ENCODE assay signal across 19 cellular contexts in genomic region chr15:59339252-59339672, GRCh38. TPM values are rescaled to one million over a fixed set of nuclear protein-coding genes. Genes with fewer than 3 reads are reported as not detected.
DNase-seq lines count a peak whose midpoint lies in the region; ATAC-seq and TF ChIP-seq lines count a peak whose summit lies in the region.
"Had no signal": no experiment of that assay in that cellular context is flagged by ENCODE, and none has a peak within 500 bp of the region (broad histone marks: within the 10 kb centered on the region; RNA-seq: fewer than 3 reads in every experiment).

No MANE protein-coding gene starts in this region.

- H3K4me3 Mint-ChIP-seq in chondrocyte (ENCODE audit: unreplicated experiment) (no peak overlapping the region), natural killer cell (no peak overlapping the region)
- H3K4me3 Mint-ChIP-seq: activated T-helper 17 cell treated with anti-CD3 and anti-CD28 coated beads, Interleukin-2, amount 50 U/mL, for 72 hours; CD4-positive, alpha-beta T cell; dendritic cell treated with granulocyte-macrophage colony-stimulating factor and Interleukin-4, amounts not matched to agents 40 ng/mL and 50 ng/mL, for 4 days; stimulated activated naive B cell treated with anti-CD40 and anti-IgM and Interleukin-4, amounts not matched to agents 10 μg/mL and 1 μg/mL and 100 μg/mL, for 72 hours had no signal

- H3K27me3 Mint-ChIP-seq in chondrocyte (ENCODE audit: low read depth) (no peaks in the 10 kb centered on the region), natural killer cell (ENCODE audit: low read depth in 2 of 2) (peaks cover 0 to 6% of the 10 kb centered on the region in 2 donors)
- H3K27me3 Mint-ChIP-seq: dendritic cell treated with granulocyte-macrophage colony-stimulating factor and Interleukin-4, amounts not matched to agents 40 ng/mL and 50 ng/mL, for 4 days; stimulated activated naive B cell treated with anti-CD40 and anti-IgM and Interleukin-4, amounts not matched to agents 10 μg/mL and 1 μg/mL and 100 μg/mL, for 72 hours had no signal

- H3K36me3 Mint-ChIP-seq in chondrocyte (ENCODE audit: low read depth) (peaks cover 6% of the 10 kb centered on the region), natural killer cell (peaks cover 8% of the 10 kb centered on the region)

- H3K9me3 Mint-ChIP-seq in chondrocyte (ENCODE audit: low read depth) = peaks cover 19% of the 10 kb centered on the region
- peaks cover 0 to 3% of the 10 kb centered on the region in 2 donors for H3K9me3 Mint-ChIP-seq in natural killer cell
- H3K9me3 Mint-ChIP-seq: activated T-helper 17 cell treated with anti-CD3 and anti-CD28 coated beads, Interleukin-2, amount 50 U/mL, for 72 hours; CD4-positive, alpha-beta T cell; dendritic cell treated with granulocyte-macrophage colony-stimulating factor and Interleukin-4, amounts not matched to agents 40 ng/mL and 50 ng/mL, for 4 days had no signal

- H3K4me3 ChIP-seq in skeletal muscle cell (ENCODE audit: low read depth, low read length) = no peak overlapping the region
- H3K4me3 ChIP-seq: gastroesophageal sphincter, skin epidermis had no signal

- H3K27ac Mint-ChIP-seq in chondrocyte (ENCODE audit: unreplicated experiment) (peak overlapping the region; percentile 80), natural killer cell (no peak overlapping the region)
- H3K27ac Mint-ChIP-seq: activated T-helper 17 cell treated with anti-CD3 and anti-CD28 coated beads, Interleukin-2, amount 50 U/mL, for 72 hours; CD4-positive, alpha-beta T cell; dendritic cell treated with granulocyte-macrophage colony-stimulating factor and Interleukin-4, amounts not matched to agents 40 ng/mL and 50 ng/mL, for 4 days; stimulated activated naive B cell treated with anti-CD40 and anti-IgM and Interleukin-4, amounts not matched to agents 10 μg/mL and 1 μg/mL and 100 μg/mL, for 72 hours had no signal

- H3K4me1 Mint-ChIP-seq in chondrocyte (ENCODE audit: low read depth) (peaks cover 28% of the 10 kb centered on the region), natural killer cell (peaks cover 15 to 16% of the 10 kb centered on the region in 2 donors)
- H3K4me1 Mint-ChIP-seq: activated T-helper 17 cell treated with anti-CD3 and anti-CD28 coated beads, Interleukin-2, amount 50 U/mL, for 72 hours had no signal

- ATAC-seq in natural killer cell = no peak
- no peak for ATAC-seq in HG03378 (IDR thresholded peaks at IDR 0.05; ENCODE audit: unreplicated experiment)
- ATAC-seq: activated T-helper 17 cell treated with anti-CD3 and anti-CD28 coated beads, Interleukin-2, amount 50 U/mL, for 72 hours; gastroesophageal sphincter; stimulated activated naive B cell treated with anti-CD40 and anti-IgM and Interleukin-4, amounts not matched to agents 10 μg/mL and 1 μg/mL and 100 μg/mL, for 72 hours had no signal

- intact Hi-C loops in natural killer cell (cut with micrococcal nuclease) = no loop called here

- peak; percentile 23 for DNase-seq in HuH-7 (ENCODE audit: low spot score)
- DNase-seq in chondrocyte (ENCODE audit: low spot score) = no peak
- DNase-seq in glomerular visceral epithelial cell (ENCODE audit: extremely low spot score) = peak; percentile 33
- peak; percentile 87 for DNase-seq in skeletal muscle cell (ENCODE audit: low read depth)
- DNase-seq in natural killer cell = no peak
- DNase-seq in NOMO-1 treated with dmso at 0.1 percent for 144 hours (lab: John Stamatoyannopoulos, UW; ENCODE audit: unreplicated experiment) = no peak
- no peak for DNase-seq in NCI-H2196 treated with DMSO at 0.1 percent for 48 hours (lab: John Stamatoyannopoulos, UW; ENCODE audit: unreplicated experiment)
- DNase-seq: CD4-positive, alpha-beta T cell; mesendoderm; NCI-H2029 treated with DMSO at 0.1 percent for 48 hours; NCI-H748 treated with DMSO at 0.1 percent for 48 hours; nucleus accumbens; stimulated activated naive B cell treated with anti-CD40 and anti-IgM and Interleukin-4, amounts not matched to agents 10 μg/mL and 1 μg/mL and 100 μg/mL, for 72 hours; SW 1271 had no signal

- TF ChIP-seq CTCF in chondrocyte (IDR thresholded peaks at IDR 0.05) (no peak), natural killer cell (IDR thresholded peaks at IDR 0.05) (no peak)

RNA-seq across cellular contexts. Expression of gene MYO1E, which starts 33.4 kb away (rescaled TPM):
- 141 to 192 TPM (median 172 TPM) in 3 replicates for total RNA-seq in chondrocyte
- 10 to 100 TPM; 16.1 to 39.4 (median 22.7) TPM for total RNA-seq in natural killer cell

Comparison
In these comparisons a context has a peak if more than half of its experiments do, and no peak if none do; other contexts are left out.
1. DNase-seq: peak in HuH-7 (single experiment), glomerular visceral epithelial cell (single experiment) and skeletal muscle cell (single experiment); none in chondrocyte (single experiment), natural killer cell (single experiment), NOMO-1 treated with dmso at 0.1 percent for 144 hours (single experiment) and NCI-H2196 treated with DMSO at 0.1 percent for 48 hours (single experiment).